ENCODE assay signal across 8 cellular contexts in genomic region chr9:108813951-108814601, GRCh38. TPM values are rescaled to one million over a fixed set of nuclear protein-coding genes. Genes with fewer than 3 reads are reported as not detected.
DNase-seq lines count a peak whose midpoint lies in the region; TF ChIP-seq lines count a peak whose summit lies in the region.

No MANE protein-coding gene starts in this region.

- no peaks in the 10 kb centered on the region for H3K4me1 ChIP-seq in left ventricle myocardium inferior
- no peaks in the 10 kb centered on the region for H3K4me1 ChIP-seq in neuronal stem cell (ENCODE audit: control insufficient read depth in 2 of 2, insufficient read depth in 1 of 2, low read depth in 1 of 2, low read length in 2 of 2)

- H3K18ac ChIP-seq in neuronal stem cell (ENCODE audit: low read length) = no peak overlapping the region

- H2BK120ac ChIP-seq in neuronal stem cell (ENCODE audit: low read depth, low read length) = no peak overlapping the region

- intact Hi-C loops in left ventricle myocardium inferior (cut with micrococcal nuclease) = no loop called here

- no peak overlapping the region for H2AFZ ChIP-seq in neuronal stem cell (ENCODE audit: low read length)

- no CpG with 5 or more reads among the region's 2 CpGs for WGBS in neuronal stem cell (ENCODE audit: extremely low coverage in 2 of 2, insufficient read length in 2 of 2, insufficient replicate concordance in 1 of 2), 2 donors

- no peak overlapping the region for H2BK15ac ChIP-seq in neuronal stem cell (ENCODE audit: low read length)

- H4K8ac ChIP-seq in neuronal stem cell (ENCODE audit: low read depth, low read length) = no peak overlapping the region

- H3K4me3 ChIP-seq in left ventricle myocardium inferior (no peak overlapping the region), neuronal stem cell (ENCODE audit: low read length in 2 of 2) (no peak overlapping the region)

- H3K27ac ChIP-seq in left ventricle myocardium inferior (replicated peaks) (no peak overlapping the region), neuronal stem cell (replicated peaks; ENCODE audit: low read length) (no peak overlapping the region)

- no peaks in the 10 kb centered on the region for H3K36me3 ChIP-seq in left ventricle myocardium inferior
- no peaks in the 10 kb centered on the region for H3K36me3 ChIP-seq in neuronal stem cell (replicated peaks in 1 of 2; ENCODE audit: control insufficient read depth in 2 of 2, insufficient read depth in 2 of 2, low read length in 2 of 2)

- no peak overlapping the region for H3K4ac ChIP-seq in neuronal stem cell (ENCODE audit: low read length)

- no peak overlapping the region for H3K23ac ChIP-seq in neuronal stem cell (ENCODE audit: low read depth, low read length, poor library complexity)

- no peak overlapping the region for H2AK5ac ChIP-seq in neuronal stem cell (ENCODE audit: low read depth, low read length)

- H2BK12ac ChIP-seq in neuronal stem cell (ENCODE audit: low read length) = no peak overlapping the region

- no peak overlapping the region for H4K91ac ChIP-seq in neuronal stem cell (ENCODE audit: low read depth, low read length, poor library complexity)

- TF ChIP-seq CTCF in left ventricle myocardium inferior (IDR thresholded peaks at IDR 0.05; ENCODE audit: borderline replicate concordance) = peak; percentile 64

- H3K9me3 ChIP-seq in left ventricle myocardium inferior (replicated peaks) (no peaks in the 10 kb centered on the region), neuronal stem cell (replicated peaks in 1 of 2; ENCODE audit: control insufficient read depth in 2 of 2, insufficient read depth in 1 of 2, low read depth in 1 of 2, low read length in 2 of 2) (no peaks in the 10 kb centered on the region)

- H3K79me1 ChIP-seq in neuronal stem cell (ENCODE audit: low read depth, low read length) = no peaks in the 10 kb centered on the region

- no peak overlapping the region for H3K9ac ChIP-seq in neuronal stem cell (ENCODE audit: low read depth, low read length, poor library complexity)

- H3K27me3 ChIP-seq in left ventricle myocardium inferior (ENCODE audit: low read depth) (no peaks in the 10 kb centered on the region), neuronal stem cell (ENCODE audit: control insufficient read depth in 3 of 3, insufficient read depth in 3 of 3, low read depth in 1 of 3, low read length in 3 of 3) (no peaks in the 10 kb centered on the region)

- H2BK5ac ChIP-seq in neuronal stem cell (ENCODE audit: low read length) = no peak overlapping the region

- H3K4me2 ChIP-seq in neuronal stem cell (ENCODE audit: insufficient read depth, low read length, poor library complexity, severe bottlenecking) = no peak overlapping the region

- no peak overlapping the region for H3K14ac ChIP-seq in neuronal stem cell (ENCODE audit: low read length)

- peak; percentile 6 to 35 for DNase-seq in AML-193 (lab: John Stamatoyannopoulos, UW)
- DNase-seq in HT-29 (ENCODE audit: low spot score) = peak; percentile 50
- peak; percentile 91 for DNase-seq in SW480 (ENCODE audit: low spot score)
- DNase-seq in left ventricle myocardium inferior = no peak
- DNase-seq in NCI-H1930 (lab: John Stamatoyannopoulos, UW) = no peak
- DNase-seq in GM19238 (ENCODE audit: insufficient read length, low spot score) = no peak
- no peak for DNase-seq in SK-N-DZ (ENCODE audit: low spot score)
- no peak for DNase-seq in neuronal stem cell (ENCODE audit: low spot score)

RNA-seq across cellular contexts. Expression of gene ACTL7B, which starts 41.7 kb away (rescaled TPM):
- not detected in 2 replicates for total RNA-seq in HT-29 (2014; rRNA removed; shearing (Covaris generic))
- total RNA-seq in left ventricle myocardium inferior = not detected
- not detected in 2 replicates for polyA plus RNA-seq in SK-N-DZ (2014; cell fraction: cytosol; rRNA removed)
- polyA plus RNA-seq in SK-N-DZ (2014; cell fraction: nucleus; rRNA removed) = 0.18 TPM in 1 of 2 replicates, not detected in the other
- not detected for polyA plus RNA-seq in neuronal stem cell (2013, experiment 1 of 2)
- polyA plus RNA-seq in neuronal stem cell (2013, experiment 2 of 2) = not detected

RNA-seq across cellular contexts. Expression of gene ACTL7A, which starts 48.0 kb away (rescaled TPM):
- not detected in 2 replicates for total RNA-seq in HT-29 (2014; rRNA removed; shearing (Covaris generic))
- not detected for total RNA-seq in left ventricle myocardium inferior
- not detected in 2 replicates for polyA plus RNA-seq in SK-N-DZ (2014; cell fraction: cytosol; rRNA removed)
- not detected in 2 replicates for polyA plus RNA-seq in SK-N-DZ (2014; cell fraction: nucleus; rRNA removed)
- polyA plus RNA-seq in neuronal stem cell (2013, experiment 1 of 2) = not detected
- not detected for polyA plus RNA-seq in neuronal stem cell (2013, experiment 2 of 2)

Comparison
In these comparisons a context has a peak if more than half of its experiments do, and no peak if none do; other contexts are left out.
1. DNase-seq: peak in AML-193 (2 of 2), HT-29 (single experiment) and SW480 (single experiment); none in left ventricle myocardium inferior (single experiment), NCI-H1930 (0 of 2), GM19238 (single experiment), SK-N-DZ (single experiment) and neuronal stem cell (single experiment).